9 cellular contexts compared by ENCODE assay signal in the genomic region with DNA sequence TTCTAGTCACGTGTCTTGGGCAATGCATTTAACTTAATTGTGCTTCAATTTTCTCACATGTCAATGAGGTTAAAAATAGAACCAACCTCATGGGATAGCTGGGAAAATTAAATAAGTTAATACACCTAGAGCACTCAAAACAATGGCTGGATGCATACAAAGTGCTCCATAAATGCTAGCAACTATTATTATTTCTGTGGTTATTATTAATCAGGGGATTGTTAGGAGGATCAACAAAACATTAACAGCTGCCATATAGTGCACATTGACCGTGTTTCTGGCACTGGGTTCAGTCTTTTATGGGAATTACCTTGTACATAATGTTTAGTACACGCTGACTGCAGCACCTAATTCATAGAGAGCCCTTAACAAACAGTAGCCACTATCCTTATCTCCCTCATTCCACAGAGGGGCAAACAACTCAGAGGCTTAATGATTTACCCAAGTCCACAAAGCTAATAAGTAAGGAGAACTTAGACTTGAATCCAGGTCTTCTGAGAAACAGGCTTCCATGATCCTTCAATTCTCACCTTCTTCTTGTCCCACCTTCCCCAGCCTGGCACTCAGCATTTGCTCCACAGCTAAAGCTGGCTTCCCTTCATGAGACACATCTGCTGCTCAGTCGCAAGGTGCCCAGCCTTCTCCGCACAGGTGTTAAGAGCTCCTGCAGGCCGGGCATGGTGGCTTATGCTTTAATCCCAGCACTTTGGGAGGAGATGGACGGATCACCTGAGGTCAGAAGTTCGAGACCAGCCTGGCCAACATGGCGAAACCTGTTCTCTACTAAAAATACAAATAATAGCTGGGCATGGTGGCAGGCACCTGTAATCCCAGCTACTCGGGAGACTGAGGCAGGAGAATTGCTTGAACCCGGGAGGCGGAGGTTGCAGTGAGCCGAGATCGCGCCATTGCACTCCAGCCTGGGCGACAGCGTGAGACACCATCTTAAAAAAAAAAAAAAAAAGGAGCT.
DNase-seq lines count a peak whose midpoint lies in the region; ATAC-seq and TF ChIP-seq lines count a peak whose summit lies in the region.
"Had no signal": no experiment of that assay in that cellular context is flagged by ENCODE, and none has a peak within 500 bp of the region (broad histone marks: within the 10 kb centered on the region; RNA-seq: fewer than 3 reads in every experiment).

No MANE protein-coding gene starts in this region.

- H3K9me3 ChIP-seq in subcutaneous abdominal adipose tissue (ENCODE audit: control insufficient read depth in 5 of 5, low read length in 5 of 5), result peaks cover 0 to 5% (median 2%) of the 10 kb centered on the region in 5 donors
- no peaks in the 10 kb centered on the region for H3K9me3 ChIP-seq in Karpas-422 (ENCODE audit: low read length)

- H3K36me3 ChIP-seq in subcutaneous abdominal adipose tissue (ENCODE audit: control insufficient read depth in 5 of 5, insufficient read depth in 5 of 5, low read length in 5 of 5) (no peaks in the 10 kb centered on the region), Karpas-422 (ENCODE audit: insufficient read depth, low read length) (no peaks in the 10 kb centered on the region)

- no peaks in the 10 kb centered on the region for H3K79me2 ChIP-seq in Karpas-422 (ENCODE audit: low read length)

- H3K27me3 ChIP-seq in subcutaneous abdominal adipose tissue (ENCODE audit: control insufficient read depth in 5 of 5, insufficient read depth in 4 of 5, low read length in 5 of 5), result no peaks in the 10 kb centered on the region
- no peaks in the 10 kb centered on the region for H3K27me3 ChIP-seq in Karpas-422 (ENCODE audit: low read length)
- H3K27me3 ChIP-seq: dorsolateral prefrontal cortex had no signal

- TF ChIP-seq CTCF in VCaP (conservative IDR thresholded peaks at IDR 0.05), result no peak

- peaks cover 16 to 41% (median 34%) of the 10 kb centered on the region in 5 donors for H3K4me1 ChIP-seq in subcutaneous abdominal adipose tissue (ENCODE audit: control insufficient read depth in 5 of 5, insufficient read depth in 5 of 5, low read length in 5 of 5)
- no peaks in the 10 kb centered on the region for H3K4me1 ChIP-seq in Karpas-422 (ENCODE audit: low read length)

- no peaks in the 10 kb centered on the region for H4K20me1 ChIP-seq in Karpas-422 (ENCODE audit: insufficient read depth, low read depth, low read length)

- H3K4me3 ChIP-seq in subcutaneous abdominal adipose tissue (ENCODE audit: low read depth in 1 of 5, low read length in 5 of 5) (peak overlapping the region in 3 of 5 donors; percentile 28 to 52 (median 42)), Karpas-422 (ENCODE audit: low read length) (no peak overlapping the region)

- ATAC-seq in left lobe of liver (peak; percentile 60), GM21529 (IDR thresholded peaks at IDR 0.05; ENCODE audit: unreplicated experiment) (no peak), GM18858 (IDR thresholded peaks at IDR 0.05; ENCODE audit: unreplicated experiment) (no peak)

- peak overlapping the region; percentile 81 for H3K27ac ChIP-seq in VCaP
- peak overlapping the region; percentile 86 for H3K27ac ChIP-seq in subcutaneous abdominal adipose tissue (ENCODE audit: low read depth, low read length)
- H3K27ac ChIP-seq in Karpas-422 (ENCODE audit: low read length), result no peak overlapping the region

- H3K9ac ChIP-seq in subcutaneous abdominal adipose tissue (ENCODE audit: low read length in 5 of 5) (no peak overlapping the region), Karpas-422 (ENCODE audit: low read length) (no peak overlapping the region)

- no peak overlapping the region for H2AFZ ChIP-seq in Karpas-422 (ENCODE audit: low read length)

- H3K9me2 ChIP-seq in Karpas-422 (replicated peaks; ENCODE audit: insufficient read depth, low read length), result no peaks in the 10 kb centered on the region

- DNase-seq in LoVo (ENCODE audit: low spot score) (peak; percentile 49), left lobe of liver (ENCODE audit: low spot score) (no peak), Karpas-422 (no peak)
- DNase-seq: activated T-cell treated with anti-CD3 and anti-CD28 coated beads, Interleukin-2, amount 50 U/mL, for 48 hours had no signal

- no peak overlapping the region for H3K4me2 ChIP-seq in Karpas-422 (ENCODE audit: low read depth, low read length, poor library complexity, severe bottlenecking)
